8 cellular contexts compared by ENCODE assay signal in genomic region chr13:48038763-48039162, GRCh38. TPM values are rescaled to one million over a fixed set of nuclear protein-coding genes. Genes with fewer than 3 reads are reported as not detected.
DNase-seq lines count a peak whose midpoint lies in the region; FAIRE-seq and TF ChIP-seq lines count a peak whose summit lies in the region.

No MANE protein-coding gene starts in this region.

- H4K20me1 ChIP-seq in neural cell (ENCODE audit: insufficient read depth): no peaks in the 10 kb centered on the region

- H3F3A ChIP-seq in neural cell (ENCODE audit: insufficient read depth, low read length, poor library complexity, severe bottlenecking): peaks cover 3% of the 10 kb centered on the region

- H3K27ac ChIP-seq in cingulate gyrus (ENCODE audit: low read depth, low read length) (peak overlapping the region; percentile 98), neural cell (ENCODE audit: low read length) (peak overlapping the region; percentile 94)

- H3K4me2 ChIP-seq in neural cell (ENCODE audit: low read length): no peak overlapping the region

- DNase-seq in EL (peak; percentile 5), M059J (ENCODE audit: low read depth) (peak; percentile 14), SW 1271 (lab: John Stamatoyannopoulos, UW) (no peak), NCI-H1105 (lab: John Stamatoyannopoulos, UW) (no peak), SK-N-DZ (ENCODE audit: low spot score) (no peak), H54 (ENCODE audit: insufficient read length, low spot score) (no peak)

- H3K9me2 ChIP-seq in neural cell (ENCODE audit: insufficient read depth, low read length): no peaks in the 10 kb centered on the region

- no peaks in the 10 kb centered on the region for H3K27me3 ChIP-seq in neural cell (ENCODE audit: insufficient read depth, low read depth, low read length)

- peaks cover 5% of the 10 kb centered on the region for H3K79me2 ChIP-seq in neural cell (replicated peaks; ENCODE audit: insufficient read depth, low read length)

- no peak for TF ChIP-seq RAD21 in neural cell (conservative IDR thresholded peaks at IDR 0.05)

- H3K9ac ChIP-seq in neural cell (ENCODE audit: low read length): no peak overlapping the region

- no peak for TF ChIP-seq CTCF in neural cell (IDR thresholded peaks at IDR 0.05; ENCODE audit: poor library complexity, severe bottlenecking)

- no peaks in the 10 kb centered on the region for H3K9me3 ChIP-seq in neural cell (ENCODE audit: low read length)

- no peak for TF ChIP-seq EP300 in neural cell (conservative IDR thresholded peaks at IDR 0.05; ENCODE audit: poor library complexity, severe bottlenecking)

- no peak for FAIRE-seq in H54 (lab: Jason Lieb, UNC)

- H2AFZ ChIP-seq in neural cell (ENCODE audit: low read depth, low read length): peak overlapping the region; percentile 62

- no peak for TF ChIP-seq POLR2A in H54 (IDR thresholded peaks at IDR 0.05; ENCODE audit: low read depth, low read length)

- H3K4me3 ChIP-seq in neural cell (ENCODE audit: low read length): peak overlapping the region; percentile 80

- H3K36me3 ChIP-seq in neural cell (ENCODE audit: insufficient read depth, low read length): no peaks in the 10 kb centered on the region

TF ChIP-seq in neural cell, 6 proteins besides CTCF, POLR2A, EP300 and RAD21:
- TF ChIP-seq EZH2 (IDR thresholded peaks at IDR 0.05; ENCODE audit: borderline replicate concordance, insufficient read depth, low read length, poor library complexity, severe bottlenecking): no peak

RNA-seq across cellular contexts. Expression of gene NUDT15, which starts 1.2 kb away (rescaled TPM):
- total RNA-seq in M059J (2014; rRNA removed; shearing (Covaris generic)): 16.7 and 24.2 TPM in 2 replicates
- polyA plus RNA-seq in neural cell: 23.0 and 23.4 TPM in 2 replicates
- 10.2 and 10.3 TPM in 2 replicates for polyA minus RNA-seq in neural cell
- polyA plus RNA-seq in SK-N-DZ (2014; cell fraction: cytosol; rRNA removed): 65.3 and 69.4 TPM in 2 replicates
- polyA plus RNA-seq in SK-N-DZ (2014; cell fraction: nucleus; rRNA removed): 15.6 and 17.0 TPM in 2 replicates

RNA-seq across cellular contexts. Expression of gene SUCLA2, which starts 37.7 kb away (rescaled TPM):
- total RNA-seq in M059J (2014; rRNA removed; shearing (Covaris generic)): 34.1 and 45.4 TPM in 2 replicates
- polyA plus RNA-seq in neural cell: 115 and 137 TPM in 2 replicates
- 99.3 and 103 TPM in 2 replicates for polyA minus RNA-seq in neural cell
- 63.4 and 73.2 TPM in 2 replicates for polyA plus RNA-seq in SK-N-DZ (2014; cell fraction: cytosol; rRNA removed)
- 31.7 and 33.6 TPM in 2 replicates for polyA plus RNA-seq in SK-N-DZ (2014; cell fraction: nucleus; rRNA removed)

RNA-seq across cellular contexts. Expression of gene MED4, which starts 56.1 kb away (rescaled TPM):
- 15.8 and 32.7 TPM in 2 replicates for total RNA-seq in M059J (2014; rRNA removed; shearing (Covaris generic))
- polyA plus RNA-seq in neural cell: 81.0 and 87.5 TPM in 2 replicates
- polyA minus RNA-seq in neural cell: 42.6 and 52.2 TPM in 2 replicates
- polyA plus RNA-seq in SK-N-DZ (2014; cell fraction: cytosol; rRNA removed): 41.1 and 51.3 TPM in 2 replicates
- 26.0 and 28.1 TPM in 2 replicates for polyA plus RNA-seq in SK-N-DZ (2014; cell fraction: nucleus; rRNA removed)

Comparison
In these comparisons a context has a peak if more than half of its experiments do, and no peak if none do; other contexts are left out.
1. DNase-seq: peak in EL (single experiment) and M059J (single experiment); none in SW 1271 (0 of 2), NCI-H1105 (single experiment), SK-N-DZ (single experiment) and H54 (single experiment).